Comparison of ENCODE assay signal across 15 cellular contexts in the genomic region with DNA sequence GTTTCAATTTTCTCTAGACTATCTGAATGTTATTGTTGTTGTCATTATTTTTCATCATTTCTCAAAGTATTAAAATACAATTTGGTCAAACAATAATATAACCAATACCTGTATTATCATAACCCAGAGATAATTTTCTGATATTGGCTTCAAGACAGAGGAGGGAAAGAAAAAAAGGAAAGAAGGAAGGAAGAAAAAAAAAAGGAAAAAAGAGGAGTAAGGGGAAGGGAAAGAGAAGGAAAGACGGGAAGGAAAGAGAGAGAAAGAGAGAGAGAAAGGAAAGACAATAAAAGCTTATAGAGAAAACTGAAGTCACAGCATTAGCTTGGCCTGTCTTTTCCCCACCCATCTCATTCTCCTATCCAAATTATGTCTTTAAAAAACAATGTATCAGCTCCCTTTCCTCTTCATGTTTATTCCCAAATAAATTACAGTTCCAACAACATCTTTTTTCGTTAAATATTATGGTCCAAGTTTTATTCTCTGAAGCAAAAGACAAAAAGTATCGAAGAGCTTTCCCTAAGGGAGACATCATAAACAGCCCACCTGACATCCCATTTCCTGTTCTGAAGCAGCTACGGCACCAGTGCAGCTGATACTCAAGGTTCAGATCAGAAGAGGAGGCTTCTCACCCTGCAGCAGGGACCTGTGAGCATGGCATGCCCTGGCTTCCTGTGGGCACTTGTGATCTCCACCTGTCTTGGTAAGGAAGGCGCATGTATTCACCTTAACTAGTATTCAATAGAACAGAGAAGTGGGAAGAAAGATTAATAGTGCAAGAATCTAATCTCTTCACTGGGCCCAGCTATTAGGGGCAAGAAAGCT.
A peak's percentile ranks its signal among the peaks of the same experiment; 100 is the strongest.
DNase-seq lines count a peak whose midpoint lies in the region; ATAC-seq and TF ChIP-seq lines count a peak whose summit lies in the region.
"Had no signal": no experiment of that assay in that cellular context is flagged by ENCODE, and none has a peak within 500 bp of the region (broad histone marks: within the 10 kb centered on the region; RNA-seq: fewer than 3 reads in every experiment).

No MANE protein-coding gene starts in this region.

- POLR2A ChIA-PET in activated CD4-positive, alpha-beta T cell treated with anti-CD3 and anti-CD28 coated beads for 36 hours (lab: Charles Lee) = no interaction called here
- POLR2A ChIA-PET in CD4-positive, alpha-beta memory T cell (lab: Charles Lee; ENCODE audit: partially characterized antibody) = interaction anchor here (0.8 to 3.2 kb wide), 6 partner anchors 199 to 289 kb away, joined by 3 to 13 read pairs (median 4); no protein-coding TSS in a partner anchor
- POLR2A ChIA-PET in activated CD8-positive, alpha-beta T cell treated with anti-CD3 and anti-CD28 coated beads for 36 hours (lab: Charles Lee) = interaction anchor here (0.8 kb wide), 2 partner anchors 9 to 242 kb away, joined by 3 read pairs; no protein-coding TSS in a partner anchor
- POLR2A ChIA-PET in naive thymus-derived CD4-positive, alpha-beta T cell (lab: Charles Lee) = interaction anchor here (1.2 to 1.3 kb wide), 2 partner anchors 54 to 251 kb away, joined by 3 to 5 read pairs; no protein-coding TSS in a partner anchor

- no peak for TF ChIP-seq CTCF in activated CD8-positive, alpha-beta T cell treated with anti-CD3 and anti-CD28 coated beads for 36 hours (IDR thresholded peaks at IDR 0.05)

- H3K9me3 Mint-ChIP-seq in activated CD4-positive, alpha-beta T cell treated with anti-CD3 and anti-CD28 coated beads for 36 hours (ENCODE audit: low read depth) = no peaks in the 10 kb centered on the region
- H3K9me3 Mint-ChIP-seq in CD4-positive, alpha-beta memory T cell = no peaks in the 10 kb centered on the region
- H3K9me3 Mint-ChIP-seq in activated CD8-positive, alpha-beta T cell treated with anti-CD3 and anti-CD28 coated beads for 36 hours = no peaks in the 10 kb centered on the region
- no peaks in the 10 kb centered on the region for H3K9me3 Mint-ChIP-seq in naive thymus-derived CD4-positive, alpha-beta T cell

- intact Hi-C loops in activated CD4-positive, alpha-beta T cell treated with anti-CD3 and anti-CD28 coated beads for 36 hours (cut with DNase I, micrococcal nuclease) = no loop called here
- intact Hi-C loops in CD4-positive, alpha-beta memory T cell (cut with micrococcal nuclease) = no loop called here
- intact Hi-C loops in activated CD8-positive, alpha-beta T cell treated with anti-CD3 and anti-CD28 coated beads for 36 hours (cut with micrococcal nuclease) = no loop called here
- intact Hi-C loops in naive thymus-derived CD4-positive, alpha-beta T cell (cut with micrococcal nuclease) = no loop called here

- ATAC-seq in activated CD4-positive, alpha-beta T cell treated with anti-CD3 and anti-CD28 coated beads for 36 hours = peak; percentile 33
- ATAC-seq in activated CD8-positive, alpha-beta T cell treated with anti-CD3 and anti-CD28 coated beads for 36 hours = no peak
- no peak for ATAC-seq in naive thymus-derived CD4-positive, alpha-beta T cell

- no peak overlapping the region for H3K27ac ChIP-seq in CD4-positive, alpha-beta memory T cell (ENCODE audit: low read depth, low read length)
- H3K27ac ChIP-seq in naive thymus-derived CD4-positive, alpha-beta T cell (ENCODE audit: low read depth, low read length) = no peak overlapping the region
- H3K27ac ChIP-seq: C4-2B, upper lobe of right lung had no signal

- no peaks in the 10 kb centered on the region for H3K4me1 ChIP-seq in CD4-positive, alpha-beta memory T cell (ENCODE audit: insufficient read depth, low read length)
- no peaks in the 10 kb centered on the region for H3K4me1 ChIP-seq in naive thymus-derived CD4-positive, alpha-beta T cell (ENCODE audit: control insufficient read depth in 2 of 2, insufficient read depth in 2 of 2, low read length in 2 of 2)

- H3K27me3 Mint-ChIP-seq in activated CD4-positive, alpha-beta T cell treated with anti-CD3 and anti-CD28 coated beads for 36 hours = no peaks in the 10 kb centered on the region
- H3K27me3 Mint-ChIP-seq in CD4-positive, alpha-beta memory T cell = no peaks in the 10 kb centered on the region
- H3K27me3 Mint-ChIP-seq in activated CD8-positive, alpha-beta T cell treated with anti-CD3 and anti-CD28 coated beads for 36 hours = no peaks in the 10 kb centered on the region
- H3K27me3 Mint-ChIP-seq in naive thymus-derived CD4-positive, alpha-beta T cell = no peaks in the 10 kb centered on the region

- peaks cover 2% of the 10 kb centered on the region for H3K4me1 Mint-ChIP-seq in activated CD4-positive, alpha-beta T cell treated with anti-CD3 and anti-CD28 coated beads for 36 hours
- no peaks in the 10 kb centered on the region for H3K4me1 Mint-ChIP-seq in CD4-positive, alpha-beta memory T cell
- H3K4me1 Mint-ChIP-seq in activated CD8-positive, alpha-beta T cell treated with anti-CD3 and anti-CD28 coated beads for 36 hours (ENCODE audit: low read depth) = no peaks in the 10 kb centered on the region
- peaks cover 0 to 10% (median 3%) of the 10 kb centered on the region in 7 donors for H3K4me1 Mint-ChIP-seq in naive thymus-derived CD4-positive, alpha-beta T cell

- peak overlapping the region; percentile 72 for H3K27ac Mint-ChIP-seq in activated CD4-positive, alpha-beta T cell treated with anti-CD3 and anti-CD28 coated beads for 36 hours
- peak overlapping the region in 3 of 7 donors; percentile 64 to 72 (median 65) for H3K27ac Mint-ChIP-seq in CD4-positive, alpha-beta memory T cell
- peak overlapping the region; percentile 82 for H3K27ac Mint-ChIP-seq in activated CD8-positive, alpha-beta T cell treated with anti-CD3 and anti-CD28 coated beads for 36 hours
- H3K27ac Mint-ChIP-seq in naive thymus-derived CD4-positive, alpha-beta T cell = peak overlapping the region in 7 of 9 donors; percentile 11 to 81 (median 69)

- H3K9me3 ChIP-seq in CD4-positive, alpha-beta memory T cell (ENCODE audit: control insufficient read depth in 1 of 2, low read length in 2 of 2) = no peaks in the 10 kb centered on the region
- H3K9me3 ChIP-seq in naive thymus-derived CD4-positive, alpha-beta T cell (ENCODE audit: control insufficient read depth in 2 of 3, low read length in 3 of 3) = no peaks in the 10 kb centered on the region
- H3K9me3 ChIP-seq: upper lobe of right lung had no signal

- H3K36me3 Mint-ChIP-seq in activated CD4-positive, alpha-beta T cell treated with anti-CD3 and anti-CD28 coated beads for 36 hours (ENCODE audit: low read depth) = no peaks in the 10 kb centered on the region
- H3K36me3 Mint-ChIP-seq in CD4-positive, alpha-beta memory T cell = no peaks in the 10 kb centered on the region
- no peaks in the 10 kb centered on the region for H3K36me3 Mint-ChIP-seq in activated CD8-positive, alpha-beta T cell treated with anti-CD3 and anti-CD28 coated beads for 36 hours (ENCODE audit: low read depth)
- H3K36me3 Mint-ChIP-seq in naive thymus-derived CD4-positive, alpha-beta T cell = peaks cover 0 to 2% (median 0%) of the 10 kb centered on the region in 5 donors

- CTCF ChIA-PET in activated CD4-positive, alpha-beta T cell treated with anti-CD3 and anti-CD28 coated beads for 36 hours (lab: Charles Lee) = no interaction called here
- CTCF ChIA-PET in CD4-positive, alpha-beta memory T cell (lab: Charles Lee; ENCODE audit: partially characterized antibody) = interaction anchor here (0.9 kb wide), 1 partner anchor 289 kb away, joined by 3 read pairs; no protein-coding TSS in a partner anchor
- CTCF ChIA-PET in activated CD8-positive, alpha-beta T cell treated with anti-CD3 and anti-CD28 coated beads for 36 hours (lab: Charles Lee) = no interaction called here
- CTCF ChIA-PET in naive thymus-derived CD4-positive, alpha-beta T cell (lab: Charles Lee) = interaction anchor here (1.3 kb wide), 1 partner anchor 269 kb away, joined by 3 read pairs; no protein-coding TSS in a partner anchor

- no peaks in the 10 kb centered on the region for H3K36me3 ChIP-seq in CD4-positive, alpha-beta memory T cell (ENCODE audit: insufficient read depth, low read length)
- H3K36me3 ChIP-seq in naive thymus-derived CD4-positive, alpha-beta T cell (ENCODE audit: control insufficient read depth in 2 of 3, insufficient read depth in 3 of 3, low read length in 3 of 3) = no peaks in the 10 kb centered on the region
- H3K36me3 ChIP-seq: upper lobe of right lung had no signal

- no peaks in the 10 kb centered on the region for H3K27me3 ChIP-seq in CD4-positive, alpha-beta memory T cell (ENCODE audit: insufficient read depth, low read length)
- H3K27me3 ChIP-seq in naive thymus-derived CD4-positive, alpha-beta T cell (ENCODE audit: control insufficient read depth in 2 of 2, insufficient read depth in 2 of 2, low read length in 2 of 2) = no peaks in the 10 kb centered on the region
- H3K27me3 ChIP-seq: upper lobe of right lung had no signal

- no peak for DNase-seq in activated CD4-positive, alpha-beta T cell treated with anti-CD3 and anti-CD28 coated beads for 36 hours
- no peak for DNase-seq in activated CD4-positive, alpha-beta T cell treated with anti-CD3 and anti-CD28 coated beads for 48 hours
- no peak for DNase-seq in CD4-positive, alpha-beta memory T cell
- no peak for DNase-seq in activated CD8-positive, alpha-beta T cell treated with anti-CD3 and anti-CD28 coated beads for 36 hours
- DNase-seq in naive thymus-derived CD4-positive, alpha-beta T cell = peak in 1 of 9 donors; percentile 24
- DNase-seq in HCEC 1CT = no peak
- no peak for DNase-seq in NCI-H1105 (lab: John Stamatoyannopoulos, UW)
- DNase-seq in Kasumi-1 (lab: John Stamatoyannopoulos, UW) = no peak
- DNase-seq: amygdala, foreskin melanocyte, NCI-H1417 treated with DMSO at 0.1 percent for 48 hours, NCI-H526 treated with DMSO at 0.1 percent for 48 hours, Right ventricle myocardium superior, upper lobe of right lung had no signal

- no peak overlapping the region for H3K4me3 ChIP-seq in CD4-positive, alpha-beta memory T cell (ENCODE audit: low read length in 2 of 2)
- H3K4me3 ChIP-seq in naive thymus-derived CD4-positive, alpha-beta T cell (ENCODE audit: low read length) = no peak overlapping the region
- H3K4me3 ChIP-seq: upper lobe of right lung had no signal

- H3K4me3 Mint-ChIP-seq in activated CD4-positive, alpha-beta T cell treated with anti-CD3 and anti-CD28 coated beads for 36 hours = peak overlapping the region; percentile 68
- H3K4me3 Mint-ChIP-seq in CD4-positive, alpha-beta memory T cell = peak overlapping the region; percentile 49 to 85 (median 72)
- peak overlapping the region; percentile 69 for H3K4me3 Mint-ChIP-seq in activated CD8-positive, alpha-beta T cell treated with anti-CD3 and anti-CD28 coated beads for 36 hours
- H3K4me3 Mint-ChIP-seq in naive thymus-derived CD4-positive, alpha-beta T cell = peak overlapping the region; percentile 45 to 86 (median 79)

Comparison
In these comparisons a context has a peak if more than half of its experiments do, and no peak if none do; other contexts are left out.
1. CTCF ChIA-PET loops: an anchor here in CD4-positive, alpha-beta memory T cell (0.9 kb wide) and naive thymus-derived CD4-positive, alpha-beta T cell (1.3 kb wide); none called in activated CD4-positive, alpha-beta T cell treated with anti-CD3 and anti-CD28 coated beads for 36 hours and activated CD8-positive, alpha-beta T cell treated with anti-CD3 and anti-CD28 coated beads for 36 hours.